ENCODE assay signal across 9 cellular contexts in genomic region chr20:44601801-44602204, GRCh38. TPM values are rescaled to one million over a fixed set of nuclear protein-coding genes. Genes with fewer than 3 reads are reported as not detected.
DNase-seq lines count a peak whose midpoint lies in the region; ATAC-seq and TF ChIP-seq lines count a peak whose summit lies in the region.
"Had no signal": no experiment of that assay in that cellular context is flagged by ENCODE, and none has a peak within 500 bp of the region (broad histone marks: within the 10 kb centered on the region; RNA-seq: fewer than 3 reads in every experiment).

No MANE protein-coding gene starts in this region.

- no peaks in the 10 kb centered on the region for H3K27me3 ChIP-seq in DND-41 (ENCODE audit: insufficient read depth, low read length, poor library complexity)

- no peaks in the 10 kb centered on the region for H3K27me3 Mint-ChIP-seq in activated CD4-positive, alpha-beta memory T cell treated with anti-CD3 and anti-CD28 coated beads, Interleukin-2, amount 10 ng/mL, durations not matched to agents 7 days and 5 days

- no peak overlapping the region for H3K27ac Mint-ChIP-seq in activated CD4-positive, alpha-beta memory T cell treated with anti-CD3 and anti-CD28 coated beads, Interleukin-2, amount 10 ng/mL, durations not matched to agents 7 days and 5 days

- POLR2A ChIA-PET in activated CD4-positive, alpha-beta memory T cell treated with anti-CD3 and anti-CD28 coated beads, Interleukin-2, amount 10 ng/mL, durations not matched to agents 7 days and 5 days (lab: Charles Lee): no interaction called here

- no peaks in the 10 kb centered on the region for H3K36me3 Mint-ChIP-seq in activated CD4-positive, alpha-beta memory T cell treated with anti-CD3 and anti-CD28 coated beads, Interleukin-2, amount 10 ng/mL, durations not matched to agents 7 days and 5 days (ENCODE audit: low read depth)

- no peak for TF ChIP-seq CTCF in DND-41 (IDR thresholded peaks at IDR 0.05; ENCODE audit: borderline replicate concordance, extremely low read depth, low read length, poor library complexity, severe bottlenecking)

- H3K4me2 ChIP-seq in DND-41 (ENCODE audit: insufficient read depth, low read length): no peak overlapping the region

- no peak for ATAC-seq in DND-41 (ENCODE audit: insufficient read depth, low read depth)
- ATAC-seq in left cardiac atrium: peak; percentile 81 to 85
- ATAC-seq in GM21576 (IDR thresholded peaks at IDR 0.05; ENCODE audit: unreplicated experiment): no peak

- intact Hi-C loops in left cardiac atrium (cut with DNase I): no loop called here

- H3K9ac ChIP-seq in DND-41 (ENCODE audit: low read depth, low read length): no peak overlapping the region; the same call in 1 of the 2 replicates

- peaks cover 29% of the 10 kb centered on the region for H3K4me1 ChIP-seq in DND-41 (ENCODE audit: insufficient read depth, low read length)

- no peak overlapping the region for H3K4me3 ChIP-seq in DND-41 (ENCODE audit: low read depth in 1 of 2, low read length in 2 of 2)
- no peak overlapping the region for H3K4me3 ChIP-seq in skeletal muscle cell (ENCODE audit: low read depth, low read length)

- H3K27ac ChIP-seq in DND-41 (ENCODE audit: low read length): peak overlapping the region; percentile 32

- H2AFZ ChIP-seq in DND-41 (ENCODE audit: low read depth, low read length): no peak overlapping the region

- no peaks in the 10 kb centered on the region for H4K20me1 ChIP-seq in DND-41 (ENCODE audit: insufficient read depth, low read length)

- H3K79me2 ChIP-seq in DND-41 (ENCODE audit: insufficient read depth, low read length): no peaks in the 10 kb centered on the region

- H3K4me1 Mint-ChIP-seq in activated CD4-positive, alpha-beta memory T cell treated with anti-CD3 and anti-CD28 coated beads, Interleukin-2, amount 10 ng/mL, durations not matched to agents 7 days and 5 days: peaks cover 13% of the 10 kb centered on the region

- H3K9me3 Mint-ChIP-seq in activated CD4-positive, alpha-beta memory T cell treated with anti-CD3 and anti-CD28 coated beads, Interleukin-2, amount 10 ng/mL, durations not matched to agents 7 days and 5 days: no peaks in the 10 kb centered on the region

- H3K36me3 ChIP-seq in DND-41 (ENCODE audit: insufficient read depth, low read length): no peaks in the 10 kb centered on the region

- CTCF ChIA-PET in activated CD4-positive, alpha-beta memory T cell treated with anti-CD3 and anti-CD28 coated beads, Interleukin-2, amount 10 ng/mL, durations not matched to agents 7 days and 5 days (lab: Charles Lee): interaction anchor here (1.0 to 1.1 kb wide), 2 partner anchors 9 to 12 kb away, joined by 3 to 6 read pairs; no protein-coding TSS in a partner anchor

- no peak overlapping the region for H3K4me3 Mint-ChIP-seq in activated CD4-positive, alpha-beta memory T cell treated with anti-CD3 and anti-CD28 coated beads, Interleukin-2, amount 10 ng/mL, durations not matched to agents 7 days and 5 days

- no peak for DNase-seq in DND-41
- peak; percentile 38 for DNase-seq in amniotic epithelial cell (ENCODE audit: low read depth)
- peak; percentile 81 for DNase-seq in left cardiac atrium
- DNase-seq in skeletal muscle cell (ENCODE audit: low read depth): peak; percentile 58
- DNase-seq in activated CD4-positive, alpha-beta memory T cell treated with anti-CD3 and anti-CD28 coated beads, Interleukin-2, amount 10 ng/mL, durations not matched to agents 7 days and 5 days: no peak
- DNase-seq in KG1 (lab: John Stamatoyannopoulos, UW): no peak
- DNase-seq in islet precursor cell: no peak
- DNase-seq: activated effector memory CD4-positive, alpha-beta T cell treated with anti-CD3 and anti-CD28 coated beads, Interleukin-2, amount 50 U/mL, for 16 hours had no signal

- H3K9me3 ChIP-seq in DND-41 (ENCODE audit: insufficient read depth, low read length, severe bottlenecking): no peaks in the 10 kb centered on the region

RNA-seq across cellular contexts. Expression of gene PKIG, which starts 19.4 kb away (rescaled TPM):
- total RNA-seq in left cardiac atrium: 100 to 1,000 TPM; 159 to 182 TPM
- 1 to 10 TPM; 1.1 to 1.6 TPM for total RNA-seq in activated CD4-positive, alpha-beta memory T cell treated with anti-CD3 and anti-CD28 coated beads, Interleukin-2, amount 10 ng/mL, durations not matched to agents 7 days and 5 days

RNA-seq across cellular contexts. Expression of gene ADA, which starts 49.7 kb away (rescaled TPM):
- 10 to 100 TPM; 11.3 to 12.2 TPM for total RNA-seq in left cardiac atrium
- 10 to 100 TPM; 79.0 to 79.7 TPM for total RNA-seq in activated CD4-positive, alpha-beta memory T cell treated with anti-CD3 and anti-CD28 coated beads, Interleukin-2, amount 10 ng/mL, durations not matched to agents 7 days and 5 days

Comparison
In these comparisons a context has a peak if more than half of its experiments do, and no peak if none do; other contexts are left out.
1. ATAC-seq: peak in left cardiac atrium (2 of 2); none in DND-41 (single experiment) and GM21576 (single experiment).
2. DNase-seq: peak in amniotic epithelial cell (single experiment), left cardiac atrium (single experiment) and skeletal muscle cell (single experiment); none in DND-41 (single experiment), activated CD4-positive, alpha-beta memory T cell treated with anti-CD3 and anti-CD28 coated beads, Interleukin-2, amount 10 ng/mL, durations not matched to agents 7 days and 5 days (single experiment), KG1 (single experiment) and islet precursor cell (single experiment).
3. RNA of gene PKIG, which starts 19.4 kb away (total RNA-seq): 159 to 182 TPM in left cardiac atrium; 1.1 to 1.6 TPM in activated CD4-positive, alpha-beta memory T cell treated with anti-CD3 and anti-CD28 coated beads, Interleukin-2, amount 10 ng/mL, durations not matched to agents 7 days and 5 days; every median in the first group is over 10 times any median in the second.
4. RNA of gene ADA, which starts 49.7 kb away (total RNA-seq): 79.0 to 79.7 TPM in activated CD4-positive, alpha-beta memory T cell treated with anti-CD3 and anti-CD28 coated beads, Interleukin-2, amount 10 ng/mL, durations not matched to agents 7 days and 5 days; 11.3 to 12.2 TPM in left cardiac atrium; every median in the first group is over 4 times any median in the second.